9 cellular contexts compared by ENCODE assay signal in the genomic region with DNA sequence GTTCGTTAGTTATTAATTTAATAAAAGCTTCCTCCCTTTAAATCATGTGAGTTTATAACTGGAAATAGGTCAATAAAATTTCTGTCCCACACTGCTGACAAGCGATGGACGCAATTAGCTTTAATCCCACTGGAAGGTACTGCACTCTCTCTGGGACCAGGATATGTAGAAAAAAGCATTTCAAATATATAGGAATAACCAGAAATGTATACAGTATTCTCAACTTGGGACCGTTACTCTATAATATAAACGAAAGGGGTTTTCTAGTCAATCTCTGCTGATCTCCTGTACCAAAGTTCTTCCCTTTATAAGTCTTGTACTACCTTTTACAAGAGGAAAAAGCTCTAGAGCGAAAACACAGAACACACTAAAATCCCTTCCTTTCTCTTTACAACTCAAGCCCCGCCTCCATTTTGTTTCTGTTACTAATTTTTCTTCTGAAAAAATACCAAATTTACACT. TPM values are rescaled to one million over a fixed set of nuclear protein-coding genes. Genes with fewer than 3 reads are reported as not detected.
DNase-seq lines count a peak whose midpoint lies in the region; ATAC-seq and TF ChIP-seq lines count a peak whose summit lies in the region.
"Had no signal": no experiment of that assay in that cellular context is flagged by ENCODE, and none has a peak within 500 bp of the region (broad histone marks: within the 10 kb centered on the region; RNA-seq: fewer than 3 reads in every experiment).

No MANE protein-coding gene starts in this region.

- peak overlapping the region; percentile 95 for H3K4me2 ChIP-seq in SK-N-SH

- peaks cover 72% of the 10 kb centered on the region for H3K79me2 ChIP-seq in SK-N-SH (ENCODE audit: insufficient read depth)

- H3K9ac ChIP-seq in SK-N-SH: peak overlapping the region; percentile 99

- intact Hi-C loops in activated CD8-positive, alpha-beta T cell treated with anti-CD3 and anti-CD28 coated beads for 36 hours (cut with micrococcal nuclease): loop anchor here (2.0 to 10.0 kb wide), 3 partner anchors 129 to 187 kb away; a partner anchor contains a TSS

- TF ChIP-seq POLR2A in Peyer's patch (IDR thresholded peaks at IDR 0.05): no peak

- peaks cover 20% of the 10 kb centered on the region; the same call in 1 of the 2 replicates for H4K20me1 ChIP-seq in SK-N-SH (ENCODE audit: insufficient read depth)

- no peak for TF ChIP-seq CTCF in SK-N-SH (IDR thresholded peaks at IDR 0.05)
- TF ChIP-seq CTCF in Peyer's patch (IDR thresholded peaks at IDR 0.05): no peak
- no peak for TF ChIP-seq CTCF in fibroblast of pulmonary artery (IDR thresholded peaks at IDR 0.05; ENCODE audit: low read length, missing control alignments)
- no peak for TF ChIP-seq CTCF in activated CD8-positive, alpha-beta T cell treated with anti-CD3 and anti-CD28 coated beads for 36 hours (IDR thresholded peaks at IDR 0.05)

- no peak for ATAC-seq in SK-N-SH treated with all-trans-retinoic acid at 6 μM for 48 hours
- ATAC-seq in activated CD8-positive, alpha-beta T cell treated with anti-CD3 and anti-CD28 coated beads for 36 hours: no peak

- H3K27me3 ChIP-seq in SK-N-SH (ENCODE audit: insufficient read depth) (no peaks in the 10 kb centered on the region), Peyer's patch (no peaks in the 10 kb centered on the region)

- H3K36me3 ChIP-seq in SK-N-SH (replicated peaks in 1 of 2; ENCODE audit: control insufficient read depth in 1 of 2, insufficient read depth in 2 of 2, low read length in 1 of 2) (peaks cover 0 to 2% of the 10 kb centered on the region in 2 experiments), Peyer's patch (no peaks in the 10 kb centered on the region)

- WGBS in SK-N-SH (ENCODE audit: low lambda C conversion rate): 2% methylated on average over 7 of the region's 7 CpGs

- no peak overlapping the region for H3K27ac Mint-ChIP-seq in activated CD8-positive, alpha-beta T cell treated with anti-CD3 and anti-CD28 coated beads for 36 hours
- H3K27ac Mint-ChIP-seq: activated naive CD8-positive, alpha-beta T cell treated with anti-CD3 and anti-CD28 coated beads, Interleukin-2, amount 10 ng/mL, durations not matched to agents 7 days and 5 days had no signal

- peaks cover 9% of the 10 kb centered on the region for H3K36me3 Mint-ChIP-seq in activated CD8-positive, alpha-beta T cell treated with anti-CD3 and anti-CD28 coated beads for 36 hours (ENCODE audit: low read depth)

- no peak for TF ChIP-seq EP300 in SK-N-SH (IDR thresholded peaks at IDR 0.05; ENCODE audit: borderline replicate concordance in 1 of 2, low read depth in 1 of 2, low read length in 1 of 2)

- H3K27ac ChIP-seq in SK-N-SH (ENCODE audit: low read depth in 2 of 2, low read length in 1 of 2) (peak overlapping the region; percentile 100), Peyer's patch (peak overlapping the region; percentile 99 to 100 (median 100))

- H3K4me1 Mint-ChIP-seq in activated CD8-positive, alpha-beta T cell treated with anti-CD3 and anti-CD28 coated beads for 36 hours (ENCODE audit: low read depth): peaks cover 13% of the 10 kb centered on the region

- peaks cover 14% of the 10 kb centered on the region for H3F3A ChIP-seq in SK-N-SH (replicated peaks; ENCODE audit: insufficient read depth)

- no peak for TF ChIP-seq RAD21 in SK-N-SH (IDR thresholded peaks at IDR 0.05; ENCODE audit: low read length)

- H3K9me3 ChIP-seq in SK-N-SH (no peaks in the 10 kb centered on the region), Peyer's patch (no peaks in the 10 kb centered on the region)

- no peaks in the 10 kb centered on the region for H3K27me3 Mint-ChIP-seq in activated CD8-positive, alpha-beta T cell treated with anti-CD3 and anti-CD28 coated beads for 36 hours
- H3K27me3 Mint-ChIP-seq: activated naive CD8-positive, alpha-beta T cell treated with anti-CD3 and anti-CD28 coated beads, Interleukin-2, amount 10 ng/mL, durations not matched to agents 7 days and 5 days had no signal

- POLR2A ChIA-PET in SK-N-SH (lab: Yijun Ruan, JAX): interaction anchor here (1.2 to 3.6 kb wide), 4 partner anchors 7 to 176 kb away, joined by 3 to 25 read pairs (median 8); a partner anchor contains a TSS
- POLR2A ChIA-PET in activated CD8-positive, alpha-beta T cell treated with anti-CD3 and anti-CD28 coated beads for 36 hours (lab: Charles Lee): interaction anchor here (0.6 to 4.3 kb wide), 10 partner anchors 8 to 309 kb away, joined by 3 to 49 read pairs (median 4); a partner anchor contains a TSS

- H3K4me3 Mint-ChIP-seq in activated CD8-positive, alpha-beta T cell treated with anti-CD3 and anti-CD28 coated beads for 36 hours: no peak overlapping the region
- H3K4me3 Mint-ChIP-seq: activated naive CD8-positive, alpha-beta T cell treated with anti-CD3 and anti-CD28 coated beads, Interleukin-2, amount 10 ng/mL, durations not matched to agents 7 days and 5 days had no signal

- DNase-seq in SK-N-SH: peak; percentile 26
- no peak for DNase-seq in Peyer's patch
- peak; percentile 59 for DNase-seq in fibroblast of pulmonary artery (ENCODE audit: low read depth)
- no peak for DNase-seq in skeletal muscle cell (ENCODE audit: low read depth)
- no peak for DNase-seq in activated gamma-delta T cell treated with Interleukin-2 at 50 U/mL for 16 hours
- DNase-seq in MV-4-11 (lab: John Stamatoyannopoulos, UW): no peak
- DNase-seq in activated CD8-positive, alpha-beta T cell treated with anti-CD3 and anti-CD28 coated beads for 36 hours: no peak
- DNase-seq: activated naive CD8-positive, alpha-beta T cell treated with anti-CD3 and anti-CD28 coated beads, Interleukin-2, amount 10 ng/mL, durations not matched to agents 7 days and 5 days had no signal

- H3K4me1 ChIP-seq in SK-N-SH (ENCODE audit: control insufficient read depth in 1 of 2, insufficient read depth in 2 of 2, low read depth in 1 of 2, low read length in 1 of 2) (peaks cover 14% of the 10 kb centered on the region in 2 experiments; a peak in 3 of 4 replicates), Peyer's patch (peaks cover 0 to 21% (median 8%) of the 10 kb centered on the region in 4 donors)

- no peaks in the 10 kb centered on the region for H3K9me3 Mint-ChIP-seq in activated CD8-positive, alpha-beta T cell treated with anti-CD3 and anti-CD28 coated beads for 36 hours
- H3K9me3 Mint-ChIP-seq: activated naive CD8-positive, alpha-beta T cell treated with anti-CD3 and anti-CD28 coated beads, Interleukin-2, amount 10 ng/mL, durations not matched to agents 7 days and 5 days had no signal

- no peaks in the 10 kb centered on the region for H3K9me2 ChIP-seq in SK-N-SH

- H3K4me3 ChIP-seq in SK-N-SH (ENCODE audit: low read depth in 2 of 2, low read length in 1 of 2) (peak overlapping the region; percentile 96 to 98), Peyer's patch (peak overlapping the region; percentile 68 to 82 (median 78)), fibroblast of pulmonary artery (replicated peaks; ENCODE audit: low read depth, low read length) (peak overlapping the region; percentile 97), skeletal muscle cell (ENCODE audit: low read depth, low read length) (peak overlapping the region; percentile 65)

- CTCF ChIA-PET in SK-N-SH (lab: Yijun Ruan, JAX): interaction anchor here (0.8 to 1.9 kb wide), 8 partner anchors 9 to 500 kb away, joined by 3 to 7 read pairs (median 4); no protein-coding TSS in a partner anchor
- CTCF ChIA-PET in activated CD8-positive, alpha-beta T cell treated with anti-CD3 and anti-CD28 coated beads for 36 hours (lab: Charles Lee): interaction anchor here (0.7 to 1.4 kb wide), 6 partner anchors 8 to 483 kb away, joined by 3 to 5 read pairs (median 3); no protein-coding TSS in a partner anchor

- H2AFZ ChIP-seq in SK-N-SH (ENCODE audit: low read depth): peak overlapping the region; percentile 73

TF ChIP-seq in SK-N-SH, 30 proteins besides CTCF, POLR2A, EP300 and RAD21:
- no peak for TF ChIP-seq TEAD4 (IDR thresholded peaks at IDR 0.05; ENCODE audit: borderline replicate concordance, insufficient read depth)
- no peak for TF ChIP-seq MEF2A (IDR thresholded peaks at IDR 0.05; ENCODE audit: borderline replicate concordance, low read depth)
- TF ChIP-seq MXI1 (IDR thresholded peaks at IDR 0.05; ENCODE audit: low read depth, low read length): peak; percentile 17; the same call in 1 of the 2 replicates

TF ChIP-seq in SK-N-SH treated with all-trans-retinoic acid at 6 μM for 48 hours, 23 proteins besides CTCF, POLR2A, EP300 and RAD21 (continues in another document):
- TF ChIP-seq TCF4 (CRISPR knock-in tag; IDR thresholded peaks at IDR 0.05; ENCODE audit: borderline replicate concordance) (no peak), SNAI2 (CRISPR knock-in tag; IDR thresholded peaks at IDR 0.05) (no peak), TOX (CRISPR knock-in tag; IDR thresholded peaks at IDR 0.05; ENCODE audit: borderline replicate concordance) (no peak), OSR1 (CRISPR knock-in tag; IDR thresholded peaks at IDR 0.05) (no peak)
- TF ChIP-seq, protein P1, sequence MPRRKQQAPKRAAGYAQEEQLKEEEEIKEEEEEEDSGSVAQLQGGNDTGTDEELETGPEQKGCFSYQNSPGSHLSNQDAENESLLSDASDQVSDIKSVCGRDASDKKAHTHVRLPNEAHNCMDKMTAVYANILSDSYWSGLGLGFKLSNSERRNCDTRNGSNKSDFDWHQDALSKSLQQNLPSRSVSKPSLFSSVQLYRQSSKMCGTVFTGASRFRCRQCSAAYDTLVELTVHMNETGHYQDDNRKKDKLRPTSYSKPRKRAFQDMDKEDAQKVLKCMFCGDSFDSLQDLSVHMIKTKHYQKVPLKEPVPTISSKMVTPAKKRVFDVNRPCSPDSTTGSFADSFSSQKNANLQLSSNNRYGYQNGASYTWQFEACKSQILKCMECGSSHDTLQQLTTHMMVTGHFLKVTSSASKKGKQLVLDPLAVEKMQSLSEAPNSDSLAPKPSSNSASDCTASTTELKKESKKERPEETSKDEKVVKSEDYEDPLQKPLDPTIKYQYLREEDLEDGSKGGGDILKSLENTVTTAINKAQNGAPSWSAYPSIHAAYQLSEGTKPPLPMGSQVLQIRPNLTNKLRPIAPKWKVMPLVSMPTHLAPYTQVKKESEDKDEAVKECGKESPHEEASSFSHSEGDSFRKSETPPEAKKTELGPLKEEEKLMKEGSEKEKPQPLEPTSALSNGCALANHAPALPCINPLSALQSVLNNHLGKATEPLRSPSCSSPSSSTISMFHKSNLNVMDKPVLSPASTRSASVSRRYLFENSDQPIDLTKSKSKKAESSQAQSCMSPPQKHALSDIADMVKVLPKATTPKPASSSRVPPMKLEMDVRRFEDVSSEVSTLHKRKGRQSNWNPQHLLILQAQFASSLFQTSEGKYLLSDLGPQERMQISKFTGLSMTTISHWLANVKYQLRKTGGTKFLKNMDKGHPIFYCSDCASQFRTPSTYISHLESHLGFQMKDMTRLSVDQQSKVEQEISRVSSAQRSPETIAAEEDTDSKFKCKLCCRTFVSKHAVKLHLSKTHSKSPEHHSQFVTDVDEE (CRISPR knock-in tag; IDR thresholded peaks at IDR 0.05): no peak

RNA-seq across cellular contexts. Expression of a gene that starts 1.8 kb away (rescaled TPM):
- 6.4 and 9.2 TPM in 2 replicates for polyA plus RNA-seq in SK-N-SH (2012; rRNA removed)
- 8.1 and 9.0 TPM in 2 replicates for polyA plus RNA-seq in SK-N-SH (2012; cell fraction: cytosol; rRNA removed)
- 12.4 and 22.4 TPM in 2 replicates for polyA plus RNA-seq in SK-N-SH (2012; cell fraction: nucleus; rRNA removed)
- 10 to 100 TPM; 18.1 to 42.9 (median 21.7) TPM for total RNA-seq in Peyer's patch
- total RNA-seq in activated CD8-positive, alpha-beta T cell treated with anti-CD3 and anti-CD28 coated beads for 36 hours: 10 to 100 TPM; 12.4 to 13.0 TPM

Comparison
In these comparisons a context has a peak if more than half of its experiments do, and no peak if none do; other contexts are left out.
1. DNase-seq: peak in SK-N-SH (single experiment) and fibroblast of pulmonary artery (single experiment); none in Peyer's patch (0 of 3), skeletal muscle cell (single experiment), activated gamma-delta T cell treated with Interleukin-2 at 50 U/mL for 16 hours (single experiment), MV-4-11 (single experiment) and activated CD8-positive, alpha-beta T cell treated with anti-CD3 and anti-CD28 coated beads for 36 hours (single experiment).
2. Peak in every context shown above with its lines, with median percentiles within 50 percentile points of each other: H3K4me3 ChIP-seq.